1 cellular context compared by ENCODE assay signal in genomic region chr12:47775100-47775911, GRCh38.
TF ChIP-seq lines count a peak whose summit lies in the region.

No MANE protein-coding gene starts in this region.

TF ChIP-seq in K562, 482 proteins besides CTCF, POLR2A, EP300 and RAD21 (continues in another document):
- TF ChIP-seq ATF7 (IDR thresholded peaks at IDR 0.05): no peak
- TF ChIP-seq ZNF445 (CRISPR knock-in tag; IDR thresholded peaks at IDR 0.05; ENCODE audit: low read depth): peak; percentile 81; the same call in 1 of the 2 replicates
- no peak for TF ChIP-seq ARNT (IDR thresholded peaks at IDR 0.05)
- no peak for TF ChIP-seq ZNF324 (CRISPR knock-in tag; IDR thresholded peaks at IDR 0.05)
- no peak for TF ChIP-seq ZNF76 (CRISPR knock-in tag; IDR thresholded peaks at IDR 0.05; ENCODE audit: borderline replicate concordance)
- TF ChIP-seq MEF2D (tag; conservative IDR thresholded peaks at IDR 0.05; ENCODE audit: low read depth): peak; percentile 84; the same call in 1 of the 2 replicates
- no peak for TF ChIP-seq NELFE (IDR thresholded peaks at IDR 0.05; ENCODE audit: insufficient read depth, insufficient read length)
- TF ChIP-seq ID3 (CRISPR knock-in tag; IDR thresholded peaks at IDR 0.05): no peak
- no peak for TF ChIP-seq ID3 (tag; IDR thresholded peaks at IDR 0.05)
- TF ChIP-seq ZNF184 (CRISPR knock-in tag; IDR thresholded peaks at IDR 0.05): no peak
- TF ChIP-seq ZZZ3 (IDR thresholded peaks at IDR 0.05): no peak
- no peak; the same call in 1 of the 2 replicates for TF ChIP-seq ZBTB12 (CRISPR knock-in tag; IDR thresholded peaks at IDR 0.05)
- TF ChIP-seq NFE2 (IDR thresholded peaks at IDR 0.05; ENCODE audit: low read depth): peak; percentile 100
- TF ChIP-seq SPI1 (IDR thresholded peaks at IDR 0.05; ENCODE audit: borderline replicate concordance, low read depth, low read length): peak; percentile 53; the same call in 1 of the 2 replicates
- TF ChIP-seq ZNF23 (CRISPR knock-in tag; IDR thresholded peaks at IDR 0.05): no peak
- TF ChIP-seq ZSCAN32 (CRISPR knock-in tag; IDR thresholded peaks at IDR 0.05): no peak
- TF ChIP-seq POLR2AphosphoS5 (IDR thresholded peaks at IDR 0.05; ENCODE audit: control insufficient read depth, insufficient read depth, low read depth, low read length): no peak
- TF ChIP-seq ZNF143 (CRISPR knock-in tag; IDR thresholded peaks at IDR 0.05): no peak
- TF ChIP-seq PCBP2 (IDR thresholded peaks at IDR 0.05; ENCODE audit: low read depth, low read length, poor library complexity, severe bottlenecking): no peak
- TF ChIP-seq HNRNPLL (IDR thresholded peaks at IDR 0.05; ENCODE audit: low read depth, low read length, poor library complexity, severe bottlenecking): no peak
- TF ChIP-seq ZNF444 (CRISPR knock-in tag; IDR thresholded peaks at IDR 0.05): no peak
- TF ChIP-seq ZNF512 (tag; IDR thresholded peaks at IDR 0.05): no peak
- peak; percentile 32; the same call in 1 of the 2 replicates for TF ChIP-seq RB1 (IDR thresholded peaks at IDR 0.05; ENCODE audit: low read depth)
- TF ChIP-seq ZC3H8 (IDR thresholded peaks at IDR 0.05): no peak
- no peak for TF ChIP-seq CCAR2 (IDR thresholded peaks at IDR 0.05; ENCODE audit: low read depth, low read length)
- no peak for TF ChIP-seq RBM25 (IDR thresholded peaks at IDR 0.05; ENCODE audit: low read depth, low read length, severe bottlenecking)
- TF ChIP-seq MIER1 (IDR thresholded peaks at IDR 0.05; ENCODE audit: low read depth): no peak
- TF ChIP-seq ZNF197 (CRISPR knock-in tag; IDR thresholded peaks at IDR 0.05; ENCODE audit: low read depth): no peak; the same call in 1 of the 2 replicates
- TF ChIP-seq SMAD4 (CRISPR knock-in tag; conservative IDR thresholded peaks at IDR 0.05): peak; percentile 82
- TF ChIP-seq GTF3C2 (IDR thresholded peaks at IDR 0.05; ENCODE audit: borderline replicate concordance, extremely low read depth, insufficient read length): no peak
- TF ChIP-seq BCL6 (CRISPR knock-in tag; IDR thresholded peaks at IDR 0.05): peak; percentile 5; the same call in 1 of the 2 replicates
- TF ChIP-seq UBTF (IDR thresholded peaks at IDR 0.05; ENCODE audit: borderline replicate concordance in 1 of 2, low read depth in 2 of 2, low read length in 2 of 2): no peak; a peak in 1 of 4 replicates
- no peak for TF ChIP-seq POLR3G (IDR thresholded peaks at IDR 0.05; ENCODE audit: extremely low read depth, insufficient read length, insufficient replicate concordance)
- peak; percentile 62 for TF ChIP-seq TBP (optimal IDR thresholded peaks at IDR 0.05; ENCODE audit: low read depth, low read length)
- no peak for TF ChIP-seq RFX7 (CRISPR knock-in tag; IDR thresholded peaks at IDR 0.05)
- no peak for TF ChIP-seq STAT6 (CRISPR knock-in tag; IDR thresholded peaks at IDR 0.05)
- TF ChIP-seq ELK3 (CRISPR knock-in tag; IDR thresholded peaks at IDR 0.05): no peak
- no peak for TF ChIP-seq CBX1 (IDR thresholded peaks at IDR 0.05; ENCODE audit: low read depth)
- 0 out of 2 replicates have a peak, but pooled peaks have one; percentile 8 for TF ChIP-seq GABPB2 (CRISPR knock-in tag; conservative IDR thresholded peaks at IDR 0.05)
- no peak for TF ChIP-seq ZKSCAN1 (IDR thresholded peaks at IDR 0.05; ENCODE audit: low read depth, low read length)
- no peak for TF ChIP-seq E4F1 (CRISPR knock-in tag; IDR thresholded peaks at IDR 0.05; ENCODE audit: borderline replicate concordance)
- no peak for TF ChIP-seq PHF21A (IDR thresholded peaks at IDR 0.05; ENCODE audit: borderline replicate concordance, low read depth)
- no peak for TF ChIP-seq TAF15 (IDR thresholded peaks at IDR 0.05; ENCODE audit: low read depth, low read length)
- TF ChIP-seq TEAD2 (tag; IDR thresholded peaks at IDR 0.05): no peak
- 0 out of 2 replicates have a peak, but pooled peaks have one; percentile 20 for TF ChIP-seq LARP7 (IDR thresholded peaks at IDR 0.05)
- TF ChIP-seq ZNF165 (CRISPR knock-in tag; IDR thresholded peaks at IDR 0.05; ENCODE audit: borderline replicate concordance): no peak
- TF ChIP-seq DPF2 (IDR thresholded peaks at IDR 0.05): peak; percentile 89
- TF ChIP-seq SMARCA5 (IDR thresholded peaks at IDR 0.05): no peak; the same call in 1 of the 2 replicates
- TF ChIP-seq ZNF398 (CRISPR knock-in tag; IDR thresholded peaks at IDR 0.05): no peak
- no peak for TF ChIP-seq ILF3 (IDR thresholded peaks at IDR 0.05; ENCODE audit: borderline replicate concordance)
- no peak; a peak in 1 of 4 replicates for TF ChIP-seq KDM1A (IDR thresholded peaks at IDR 0.05)
- no peak for TF ChIP-seq RAD51 (IDR thresholded peaks at IDR 0.05; ENCODE audit: borderline replicate concordance, low read depth)
- TF ChIP-seq ZFP36 (IDR thresholded peaks at IDR 0.05; ENCODE audit: low read depth, low read length, partially characterized antibody): no peak
- peak; percentile 92 for TF ChIP-seq GATAD2A (IDR thresholded peaks at IDR 0.05)
